ENCODE assay signal across 18 cellular contexts in genomic region chr4:52577285-52577968, GRCh38.
DNase-seq lines count a peak whose midpoint lies in the region; ATAC-seq, FAIRE-seq and TF ChIP-seq lines count a peak whose summit lies in the region.
"Had no signal": no experiment of that assay in that cellular context is flagged by ENCODE, and none has a peak within 500 bp of the region (broad histone marks: within the 10 kb centered on the region; RNA-seq: fewer than 3 reads in every experiment).

No MANE protein-coding gene starts in this region.

- no peaks in the 10 kb centered on the region for H3K4me1 ChIP-seq in endothelial cell of umbilical vein (ENCODE audit: control insufficient read depth, extremely low read depth, insufficient read depth, low read length)
- peaks cover 1 to 4% of the 10 kb centered on the region in 2 donors for H3K4me1 ChIP-seq in lung (ENCODE audit: control insufficient read depth in 2 of 2, insufficient read depth in 2 of 2, low read length in 2 of 2)
- H3K4me1 ChIP-seq: BLaER1 treated with 17β-estradiol and CSF1 and Interleukin-3, amounts not matched to agents 10 nM and 100 nM; esophagus muscularis mucosa had no signal

- no peak overlapping the region for H2AFZ ChIP-seq in endothelial cell of umbilical vein (ENCODE audit: low read depth, low read length)

- no peaks in the 10 kb centered on the region for H3K79me2 ChIP-seq in endothelial cell of umbilical vein (ENCODE audit: control insufficient read depth, insufficient read depth, low read length)

- intact Hi-C loops in endothelial cell of umbilical vein (cut with micrococcal nuclease): no loop called here

- H3K36me3 ChIP-seq in endothelial cell of umbilical vein (ENCODE audit: control insufficient read depth in 2 of 2, extremely low read depth in 1 of 2, insufficient read depth in 2 of 2, low read length in 2 of 2) (no peaks in the 10 kb centered on the region), lung (ENCODE audit: control insufficient read depth in 2 of 2, insufficient read depth in 2 of 2, low read length in 2 of 2) (no peaks in the 10 kb centered on the region)
- H3K36me3 ChIP-seq: BLaER1 treated with 17β-estradiol and CSF1 and Interleukin-3, amounts not matched to agents 10 nM and 100 nM; esophagus muscularis mucosa; thoracic aorta had no signal

- ATAC-seq in lung (ENCODE audit: insufficient read depth, low FRiP score) (peak; percentile 58), GM19455 (IDR thresholded peaks at IDR 0.05; ENCODE audit: unreplicated experiment) (no peak)
- ATAC-seq: left lobe of liver had no signal

- WGBS in lung, 2 donors: 85 to 100% methylated on average over 4 of the region's 4 CpGs

- POLR2A ChIA-PET in endothelial cell of umbilical vein (lab: Charles Lee): no interaction called here

- FAIRE-seq in endothelial cell of umbilical vein (lab: Jason Lieb, UNC): no peak

- peak; percentile 36 for DNase-seq in EL
- DNase-seq in NCI-H226: peak; percentile 16
- DNase-seq in endothelial cell of umbilical vein (ENCODE audit: low read depth, low spot score): no peak
- no peak for DNase-seq in lung (ENCODE audit: low spot score)
- no peak for DNase-seq in NCI-H510A (lab: John Stamatoyannopoulos, UW)
- DNase-seq in activated CD8-positive, alpha-beta memory T cell treated with anti-CD3 and anti-CD28 coated beads for 24 hours: no peak
- no peak for DNase-seq in stimulated activated CD4-positive, alpha-beta T cell treated with anti-CD3 and anti-CD28 coated beads, Interleukin-4, amount 100 ng/mL, for 4 hours
- DNase-seq: activated gamma-delta T cell; anterior cingulate cortex; dermis blood vessel endothelial cell; NCI-H1417; SHP77 treated with DMSO at 0.1 percent for 48 hours; stimulated activated CD4-positive, alpha-beta T cell treated with anti-CD3 and anti-CD28 coated beads, Interleukin-4, amount 100 ng/mL, for 1 hour had no signal

- no peak overlapping the region for H3K4me2 ChIP-seq in endothelial cell of umbilical vein (ENCODE audit: insufficient read depth, low read length)
- H3K4me2 ChIP-seq: BLaER1 treated with 17β-estradiol and CSF1 and Interleukin-3, amounts not matched to agents 10 nM and 100 nM had no signal

- H4K20me1 ChIP-seq in endothelial cell of umbilical vein (replicated peaks; ENCODE audit: control insufficient read depth, extremely low read depth, insufficient read depth, low read length): no peaks in the 10 kb centered on the region
- H4K20me1 ChIP-seq: BLaER1 treated with 17β-estradiol and CSF1 and Interleukin-3, amounts not matched to agents 10 nM and 100 nM had no signal

- H3K27ac ChIP-seq in endothelial cell of umbilical vein (ENCODE audit: insufficient read depth, low read depth, low read length): no peak overlapping the region
- H3K27ac ChIP-seq in lung (ENCODE audit: low read depth in 1 of 2, low read length in 1 of 2): no peak overlapping the region
- H3K27ac ChIP-seq: BLaER1 treated with 17β-estradiol and CSF1 and Interleukin-3, amounts not matched to agents 10 nM and 100 nM; esophagus muscularis mucosa; thoracic aorta had no signal

- TF ChIP-seq CTCF in endothelial cell of umbilical vein (IDR thresholded peaks at IDR 0.05; ENCODE audit: extremely low read depth in 1 of 2, insufficient read depth in 1 of 2, low read depth in 1 of 2, low read length in 2 of 2) (no peak), lung (IDR thresholded peaks at IDR 0.05; ENCODE audit: control extremely low read depth, extremely low read depth) (no peak)

- no peak for TF ChIP-seq POLR2A in endothelial cell of umbilical vein (IDR thresholded peaks at IDR 0.05; ENCODE audit: low read depth, low read length)

- H3K9me1 ChIP-seq in endothelial cell of umbilical vein (replicated peaks; ENCODE audit: control insufficient read depth, extremely low read depth, insufficient read depth, low read length): no peaks in the 10 kb centered on the region

- H3K4me3 ChIP-seq in endothelial cell of umbilical vein (replicated peaks in 1 of 3; ENCODE audit: insufficient read depth in 1 of 3, low read depth in 1 of 3, low read length in 3 of 3) (no peak overlapping the region), lung (no peak overlapping the region)
- H3K4me3 ChIP-seq: BLaER1 treated with 17β-estradiol and CSF1 and Interleukin-3, amounts not matched to agents 10 nM and 100 nM; esophagus muscularis mucosa; thoracic aorta had no signal

- no peaks in the 10 kb centered on the region for H3K9me3 ChIP-seq in endothelial cell of umbilical vein (replicated peaks; ENCODE audit: control insufficient read depth, insufficient read depth, low read length)
- no peaks in the 10 kb centered on the region for H3K9me3 ChIP-seq in lung (ENCODE audit: control insufficient read depth in 2 of 2, insufficient read depth in 1 of 2, low read length in 1 of 2)
- H3K9me3 ChIP-seq: BLaER1 treated with 17β-estradiol and CSF1 and Interleukin-3, amounts not matched to agents 10 nM and 100 nM; esophagus muscularis mucosa; thoracic aorta had no signal

- no TSS peak for BruUV-seq in endothelial cell of umbilical vein (replicated peaks; lab: Mats Ljungman, UMichigan)

- H3K27me3 ChIP-seq in endothelial cell of umbilical vein (ENCODE audit: control insufficient read depth in 2 of 2, insufficient read depth in 2 of 2, low read length in 2 of 2): peaks cover 0 to 4% of the 10 kb centered on the region in 2 experiments
- H3K27me3 ChIP-seq in lung (ENCODE audit: control insufficient read depth, insufficient read depth): no peaks in the 10 kb centered on the region
- H3K27me3 ChIP-seq: BLaER1 treated with 17β-estradiol and CSF1 and Interleukin-3, amounts not matched to agents 10 nM and 100 nM; esophagus muscularis mucosa had no signal

- no peak overlapping the region for H3K9ac ChIP-seq in endothelial cell of umbilical vein (replicated peaks; ENCODE audit: extremely low read depth, insufficient read depth, low read length)
- H3K9ac ChIP-seq: BLaER1 treated with 17β-estradiol and CSF1 and Interleukin-3, amounts not matched to agents 10 nM and 100 nM had no signal

- CTCF ChIA-PET in endothelial cell of umbilical vein (lab: Charles Lee): interaction anchor here (1.3 kb wide), 2 partner anchors 9 to 11 kb away, joined by 3 to 6 read pairs; no protein-coding TSS in a partner anchor

- dilution Hi-C loops in endothelial cell of umbilical vein (cut with MboI; ENCODE audit: extremely low pct_ligation_motif_present, low sequenced_read_pairs): no loop called here

TF ChIP-seq in endothelial cell of umbilical vein, 7 proteins besides CTCF, POLR2A, EP300 and RAD21:
- TF ChIP-seq FOS (IDR thresholded peaks at IDR 0.05; ENCODE audit: borderline replicate concordance, insufficient read depth, low read length) (peak; percentile 31), MAX (IDR thresholded peaks at IDR 0.05; ENCODE audit: insufficient read depth, insufficient read length) (no peak), JUN (IDR thresholded peaks at IDR 0.05; ENCODE audit: borderline replicate concordance, insufficient read depth, insufficient read length, low read depth) (peak; percentile 32)
TF ChIP-seq in endothelial cell of umbilical vein: peak in this region for 2.

Comparison
In these comparisons a context has a peak if more than half of its experiments do, and no peak if none do; other contexts are left out.
1. DNase-seq: peak in EL (single experiment) and NCI-H226 (single experiment); none in endothelial cell of umbilical vein (single experiment), lung (single experiment), NCI-H510A (single experiment), activated CD8-positive, alpha-beta memory T cell treated with anti-CD3 and anti-CD28 coated beads for 24 hours (single experiment) and stimulated activated CD4-positive, alpha-beta T cell treated with anti-CD3 and anti-CD28 coated beads, Interleukin-4, amount 100 ng/mL, for 4 hours (0 of 2).